Comparison of ENCODE assay signal across 1 cellular context in genomic region chr17:2049333-2050245, GRCh38.
TF ChIP-seq lines count a peak whose summit lies in the region.

No MANE protein-coding gene starts in this region.

TF ChIP-seq in WTC11, 78 proteins besides CTCF, POLR2A, EP300 and RAD21 (continued from another document):
- no peak for TF ChIP-seq RELA (CRISPR knock-in tag; IDR thresholded peaks at IDR 0.05; ENCODE audit: borderline replicate concordance)
- TF ChIP-seq MLX (CRISPR knock-in tag; IDR thresholded peaks at IDR 0.05): no peak
- 0 out of 2 replicates have a peak, but pooled peaks have one; percentile 23 for TF ChIP-seq ZNF219 (CRISPR knock-in tag; IDR thresholded peaks at IDR 0.05; ENCODE audit: borderline replicate concordance)
